Comparison of ENCODE assay signal across 2 cellular contexts in the genomic region with DNA sequence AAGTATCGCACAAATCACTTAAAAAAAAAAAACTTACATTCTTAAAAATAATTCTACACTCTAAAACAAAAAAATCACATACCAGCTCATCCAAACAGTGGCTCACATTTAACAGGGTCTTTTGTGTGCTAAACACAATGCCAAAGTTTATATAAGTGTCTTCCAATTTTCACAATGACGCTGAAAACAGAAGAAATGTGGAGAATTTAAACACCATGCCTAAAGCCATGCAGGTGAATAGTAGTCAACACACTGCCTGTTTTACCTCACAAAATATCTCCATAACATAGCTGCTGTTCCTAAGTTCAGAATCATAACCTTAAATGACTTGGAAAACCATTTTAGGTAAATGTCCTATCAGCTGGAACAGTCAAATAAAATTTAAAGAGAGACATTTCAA.
TF ChIP-seq lines count a peak whose summit lies in the region.

No MANE protein-coding gene starts in this region.

TF ChIP-seq in liver, 16 proteins besides CTCF, POLR2A, EP300 and RAD21 (continued from another document):
- TF ChIP-seq, protein P1, sequence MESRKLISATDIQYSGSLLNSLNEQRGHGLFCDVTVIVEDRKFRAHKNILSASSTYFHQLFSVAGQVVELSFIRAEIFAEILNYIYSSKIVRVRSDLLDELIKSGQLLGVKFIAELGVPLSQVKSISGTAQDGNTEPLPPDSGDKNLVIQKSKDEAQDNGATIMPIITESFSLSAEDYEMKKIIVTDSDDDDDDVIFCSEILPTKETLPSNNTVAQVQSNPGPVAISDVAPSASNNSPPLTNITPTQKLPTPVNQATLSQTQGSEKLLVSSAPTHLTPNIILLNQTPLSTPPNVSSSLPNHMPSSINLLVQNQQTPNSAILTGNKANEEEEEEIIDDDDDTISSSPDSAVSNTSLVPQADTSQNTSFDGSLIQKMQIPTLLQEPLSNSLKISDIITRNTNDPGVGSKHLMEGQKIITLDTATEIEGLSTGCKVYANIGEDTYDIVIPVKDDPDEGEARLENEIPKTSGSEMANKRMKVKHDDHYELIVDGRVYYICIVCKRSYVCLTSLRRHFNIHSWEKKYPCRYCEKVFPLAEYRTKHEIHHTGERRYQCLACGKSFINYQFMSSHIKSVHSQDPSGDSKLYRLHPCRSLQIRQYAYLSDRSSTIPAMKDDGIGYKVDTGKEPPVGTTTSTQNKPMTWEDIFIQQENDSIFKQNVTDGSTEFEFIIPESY (IDR thresholded peaks at IDR 0.05) = no peak
- TF ChIP-seq HNF4A (conservative IDR thresholded peaks at IDR 0.05) (no peak), GABPA (IDR thresholded peaks at IDR 0.05 in 1 of 2, conservative IDR thresholded peaks at IDR 0.05 in 1 of 2) (no peak), REST (IDR thresholded peaks at IDR 0.05) (no peak), NR2F2 (IDR thresholded peaks at IDR 0.05) (no peak), HNF4G (IDR thresholded peaks at IDR 0.05) (no peak), JUND (IDR thresholded peaks at IDR 0.05) (no peak), SP1 (IDR thresholded peaks at IDR 0.05) (no peak), YY1 (IDR thresholded peaks at IDR 0.05) (no peak), RXRA (IDR thresholded peaks at IDR 0.05) (no peak), MAX (IDR thresholded peaks at IDR 0.05) (no peak), ATF3 (IDR thresholded peaks at IDR 0.05) (no peak), TAF1 (conservative IDR thresholded peaks at IDR 0.05) (no peak), EGR1 (IDR thresholded peaks at IDR 0.05; ENCODE audit: low read depth in 2 of 2) (no peak)
TF ChIP-seq in liver: peak in this region for 0.

TF ChIP-seq in HepG2, 621 proteins besides CTCF, POLR2A, EP300 and RAD21 (continued from another document):
- TF ChIP-seq, protein P2, sequence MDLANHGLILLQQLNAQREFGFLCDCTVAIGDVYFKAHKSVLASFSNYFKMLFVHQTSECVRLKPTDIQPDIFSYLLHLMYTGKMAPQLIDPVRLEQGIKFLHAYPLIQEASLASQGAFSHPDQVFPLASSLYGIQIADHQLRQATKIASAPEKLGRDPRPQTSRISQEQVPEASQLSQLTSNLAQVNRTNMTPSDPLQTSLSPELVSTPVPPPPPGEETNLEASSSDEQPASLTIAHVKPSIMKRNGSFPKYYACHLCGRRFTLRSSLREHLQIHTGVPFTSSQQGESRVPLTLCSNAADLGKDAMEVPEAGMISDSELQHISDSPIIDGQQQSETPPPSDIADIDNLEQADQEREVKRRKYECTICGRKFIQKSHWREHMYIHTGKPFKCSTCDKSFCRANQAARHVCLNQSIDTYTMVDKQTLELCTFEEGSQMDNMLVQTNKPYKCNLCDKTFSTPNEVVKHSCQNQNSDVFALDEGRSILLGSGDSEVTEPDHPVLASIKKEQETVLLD (CRISPR knock-in tag; IDR thresholded peaks at IDR 0.05; ENCODE audit: low read depth) = no peak
- TF ChIP-seq ZBTB1 (CRISPR knock-in tag; IDR thresholded peaks at IDR 0.05; ENCODE audit: borderline replicate concordance) (no peak), PBX2 (CRISPR knock-in tag; IDR thresholded peaks at IDR 0.05) (no peak), ZNF10 (CRISPR knock-in tag; IDR thresholded peaks at IDR 0.05; ENCODE audit: borderline replicate concordance, low read depth) (no peak), CBX5 (CRISPR knock-in tag; IDR thresholded peaks at IDR 0.05; ENCODE audit: borderline replicate concordance) (no peak), ZNF598 (CRISPR knock-in tag; IDR thresholded peaks at IDR 0.05; ENCODE audit: borderline replicate concordance) (no peak)
